Comparison of ENCODE assay signal across 8 cellular contexts in genomic region chr12:76020731-76021672, GRCh38. TPM values are rescaled to one million over a fixed set of nuclear protein-coding genes. Genes with fewer than 3 reads are reported as not detected.
DNase-seq lines count a peak whose midpoint lies in the region; ATAC-seq, FAIRE-seq and TF ChIP-seq lines count a peak whose summit lies in the region.

No MANE protein-coding gene starts in this region.

- no peaks in the 10 kb centered on the region for H3K4me1 ChIP-seq in parathyroid adenoma

- ATAC-seq in effector memory CD8-positive, alpha-beta T cell (replicated peaks), result peak; percentile 82
- ATAC-seq in HG03565 (IDR thresholded peaks at IDR 0.05; ENCODE audit: unreplicated experiment), result no peak

- peak; percentile 76 for FAIRE-seq in GM19239 (lab: Jason Lieb, UNC)

- H3K4me3 ChIP-seq in parathyroid adenoma (ENCODE audit: low read depth, low read length), result no peak overlapping the region

- no peak for TF ChIP-seq CTCF in parathyroid adenoma (IDR thresholded peaks at IDR 0.05)

- no peak overlapping the region for H3K9ac ChIP-seq in parathyroid adenoma

- H3K27me3 Mint-ChIP-seq in effector memory CD8-positive, alpha-beta T cell, result no peaks in the 10 kb centered on the region

- peak overlapping the region; percentile 20 for H3K27ac ChIP-seq in parathyroid adenoma

- peaks cover 23 to 30% of the 10 kb centered on the region in 2 donors for H3K4me1 Mint-ChIP-seq in effector memory CD8-positive, alpha-beta T cell (ENCODE audit: low read depth in 2 of 2)

- no peak overlapping the region for H2AFZ ChIP-seq in parathyroid adenoma

- no peaks in the 10 kb centered on the region for H3K27me3 ChIP-seq in parathyroid adenoma (ENCODE audit: control insufficient read depth, insufficient read depth, low read length)

- H3K36me3 ChIP-seq in parathyroid adenoma (ENCODE audit: control insufficient read depth, insufficient read depth, low read length), result no peaks in the 10 kb centered on the region

- no peaks in the 10 kb centered on the region for H3K9me3 Mint-ChIP-seq in effector memory CD8-positive, alpha-beta T cell

- H3K79me2 ChIP-seq in parathyroid adenoma, result no peaks in the 10 kb centered on the region

- DNase-seq in A172 (ENCODE audit: low spot score), result peak; percentile 97
- no peak for DNase-seq in GM19239 (ENCODE audit: insufficient read length, low spot score)
- peak; percentile 97 for DNase-seq in HS-5 (ENCODE audit: low read depth)
- DNase-seq in activated CD4-positive, CD25-positive, alpha-beta regulatory T cell treated with anti-CD3 and anti-CD28 coated beads, Interleukin-2, amount 50 U/mL, for 16 hours (ENCODE audit: low read depth, low spot score), result peak; percentile 28
- DNase-seq in effector memory CD8-positive, alpha-beta T cell, result peak; percentile 60 to 67 (median 62)
- DNase-seq in C1 segment of cervical spinal cord (lab: John Stamatoyannopoulos, UW), result no peak

- peak overlapping the region; percentile 65 to 80 for H3K4me3 Mint-ChIP-seq in effector memory CD8-positive, alpha-beta T cell

- peaks cover 11% of the 10 kb centered on the region for H3K36me3 Mint-ChIP-seq in effector memory CD8-positive, alpha-beta T cell (ENCODE audit: insufficient read depth)

- no peak overlapping the region for H3K4me2 ChIP-seq in parathyroid adenoma (ENCODE audit: low read length)

- H3K27ac Mint-ChIP-seq in effector memory CD8-positive, alpha-beta T cell, result peak overlapping the region; percentile 98 to 99

- no peaks in the 10 kb centered on the region for H3K9me3 ChIP-seq in parathyroid adenoma (ENCODE audit: control insufficient read depth, low read length)

RNA-seq across cellular contexts. Expression of gene PHLDA1, which starts 10.6 kb away (rescaled TPM):
- total RNA-seq in A172 (2014; rRNA removed; shearing (Covaris generic)), result 48.3 and 61.6 TPM in 2 replicates

Comparison
In these comparisons a context has a peak if more than half of its experiments do, and no peak if none do; other contexts are left out.
1. DNase-seq: peak in A172 (single experiment), HS-5 (single experiment), activated CD4-positive, CD25-positive, alpha-beta regulatory T cell treated with anti-CD3 and anti-CD28 coated beads, Interleukin-2, amount 50 U/mL, for 16 hours (single experiment) and effector memory CD8-positive, alpha-beta T cell (3 of 3); none in GM19239 (single experiment) and C1 segment of cervical spinal cord (0 of 14).